9 cellular contexts compared by ENCODE assay signal in the genomic region with DNA sequence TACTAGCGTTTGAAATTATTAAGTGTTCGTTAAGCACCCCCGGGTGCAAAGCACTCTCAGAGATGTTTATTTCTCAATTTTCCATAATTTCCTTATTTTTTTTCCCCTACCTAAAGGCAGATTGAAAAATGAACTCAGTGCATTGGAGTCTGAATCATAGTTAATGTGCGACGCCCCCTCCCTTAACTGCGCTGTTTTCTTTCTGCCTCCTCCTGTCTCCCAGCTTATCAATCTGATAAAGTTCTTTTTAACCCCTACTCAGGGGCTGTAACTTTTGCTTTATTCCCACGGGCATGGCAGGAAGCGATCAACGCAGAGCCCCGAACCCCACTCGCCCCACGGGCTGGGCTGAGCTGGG. TPM values are rescaled to one million over a fixed set of nuclear protein-coding genes. Genes with fewer than 3 reads are reported as not detected.
A peak's percentile ranks its signal among the peaks of the same experiment; 100 is the strongest.
DNase-seq lines count a peak whose midpoint lies in the region; ATAC-seq, FAIRE-seq and TF ChIP-seq lines count a peak whose summit lies in the region.
"Had no signal": no experiment of that assay in that cellular context is flagged by ENCODE, and none has a peak within 500 bp of the region (broad histone marks: within the 10 kb centered on the region; RNA-seq: fewer than 3 reads in every experiment).

No MANE protein-coding gene starts in this region.

- H3K36me3 Mint-ChIP-seq in CD4-positive, CD25-positive, alpha-beta regulatory T cell: peaks cover 18% of the 10 kb centered on the region
- H3K36me3 Mint-ChIP-seq in endothelial cell (ENCODE audit: low read depth, unreplicated experiment): no peaks in the 10 kb centered on the region

- no peaks in the 10 kb centered on the region for H3K27me3 Mint-ChIP-seq in CD4-positive, CD25-positive, alpha-beta regulatory T cell
- peaks cover 10% of the 10 kb centered on the region for H3K27me3 Mint-ChIP-seq in endothelial cell (ENCODE audit: unreplicated experiment)

- DNase-seq in CD4-positive, CD25-positive, alpha-beta regulatory T cell: no peak
- DNase-seq in NCI-H69 (lab: John Stamatoyannopoulos, UW): peak; percentile 46
- no peak for DNase-seq in endothelial cell (ENCODE audit: low spot score)
- DNase-seq in omental fat pad (ENCODE audit: low spot score): no peak
- no peak for DNase-seq in occipital lobe (lab: John Stamatoyannopoulos, UW)
- no peak for DNase-seq in D721Med (ENCODE audit: insufficient read length, low spot score)
- DNase-seq in GM19238 (ENCODE audit: insufficient read length, low spot score): no peak

- TF ChIP-seq CTCF in endothelial cell (IDR thresholded peaks at IDR 0.05; ENCODE audit: unreplicated experiment) (no peak), omental fat pad (IDR thresholded peaks at IDR 0.05) (no peak), D721Med (IDR thresholded peaks at IDR 0.05; ENCODE audit: insufficient read depth, missing control alignments) (no peak)

- peaks cover 18% of the 10 kb centered on the region for H3K4me1 ChIP-seq in CD4-positive, CD25-positive, alpha-beta regulatory T cell (ENCODE audit: control insufficient read depth, insufficient read depth, low read length, poor library complexity, severe bottlenecking)

- no peaks in the 10 kb centered on the region for H3K9me3 ChIP-seq in CD4-positive, CD25-positive, alpha-beta regulatory T cell (ENCODE audit: control insufficient read depth in 2 of 2, low read length in 2 of 2)

- H3K36me3 ChIP-seq in CD4-positive, CD25-positive, alpha-beta regulatory T cell (ENCODE audit: control insufficient read depth, insufficient read depth, low read length): peaks cover 67% of the 10 kb centered on the region

- no peaks in the 10 kb centered on the region for H3K9me3 Mint-ChIP-seq in CD4-positive, CD25-positive, alpha-beta regulatory T cell
- no peaks in the 10 kb centered on the region for H3K9me3 Mint-ChIP-seq in endothelial cell (ENCODE audit: unreplicated experiment)

- peaks cover 18 to 34% (median 25%) of the 10 kb centered on the region in 4 donors for H3K4me1 Mint-ChIP-seq in CD4-positive, CD25-positive, alpha-beta regulatory T cell
- peaks cover 12% of the 10 kb centered on the region for H3K4me1 Mint-ChIP-seq in endothelial cell (ENCODE audit: unreplicated experiment)

- peak overlapping the region in 2 of 3 donors; percentile 36 to 77 for H3K27ac Mint-ChIP-seq in CD4-positive, CD25-positive, alpha-beta regulatory T cell
- no peak overlapping the region for H3K27ac Mint-ChIP-seq in endothelial cell (ENCODE audit: unreplicated experiment)

- no peaks in the 10 kb centered on the region for H3K27me3 ChIP-seq in CD4-positive, CD25-positive, alpha-beta regulatory T cell (ENCODE audit: control insufficient read depth, insufficient read depth, low read length)

- peak overlapping the region; percentile 39 to 80 (median 74) for H3K4me3 Mint-ChIP-seq in CD4-positive, CD25-positive, alpha-beta regulatory T cell
- H3K4me3 Mint-ChIP-seq in endothelial cell (ENCODE audit: unreplicated experiment): peak overlapping the region; percentile 25

- peak overlapping the region; percentile 31 for H3K27ac ChIP-seq in CD4-positive, CD25-positive, alpha-beta regulatory T cell (ENCODE audit: insufficient read depth, low read length, poor library complexity, severe bottlenecking)

- ATAC-seq in CD4-positive, CD25-positive, alpha-beta regulatory T cell (ENCODE audit: low read depth in 2 of 2): peak in 1 of 2 donors; percentile 11
- peak; percentile 20 for ATAC-seq in omental fat pad (ENCODE audit: low FRiP score)
- no peak for ATAC-seq in HG02642 (IDR thresholded peaks at IDR 0.05; ENCODE audit: poor library complexity, unreplicated experiment)

- peak overlapping the region; percentile 45 for H3K4me3 ChIP-seq in CD4-positive, CD25-positive, alpha-beta regulatory T cell (ENCODE audit: low read depth, low read length)

- FAIRE-seq in D721Med (lab: Jason Lieb, UNC): no peak
- FAIRE-seq: frontal cortex had no signal

RNA-seq across cellular contexts. Expression of a gene that starts 58.2 kb away (rescaled TPM):
- 90.3 TPM for total RNA-seq in CD4-positive, CD25-positive, alpha-beta regulatory T cell
- polyA plus RNA-seq in CD4-positive, CD25-positive, alpha-beta regulatory T cell: 10 to 100 TPM; 15.9 to 22.1 (median 17.6) TPM
- total RNA-seq in endothelial cell (ENCODE audit: unreplicated experiment): 0.56 TPM
- total RNA-seq in omental fat pad: 1 to 10 TPM; 1.3 to 3.6 (median 2.0) TPM
- total RNA-seq in occipital lobe: under 0.01 TPM

Comparison
In these comparisons a context has a peak if more than half of its experiments do, and no peak if none do; other contexts are left out.
1. RNA of a gene that starts 58.2 kb away (total RNA-seq): 90.3 TPM in CD4-positive, CD25-positive, alpha-beta regulatory T cell (single experiment); 1.3 to 3.6 TPM in omental fat pad, 0.56 TPM in endothelial cell (single experiment) and under 0.01 TPM in occipital lobe (single experiment); every median in the first group is over 10 times any median in the second.